1 cellular context compared by ENCODE assay signal in genomic region chr2:11417946-11418585, GRCh38.
TF ChIP-seq lines count a peak whose summit lies in the region.

No MANE protein-coding gene starts in this region.

TF ChIP-seq in SK-N-SH treated with all-trans-retinoic acid at 6 μM for 48 hours, 23 proteins besides CTCF, POLR2A, EP300 and RAD21 (continued from another document):
- TF ChIP-seq TSHZ2 (CRISPR knock-in tag; IDR thresholded peaks at IDR 0.05) (no peak), BACH2 (CRISPR knock-in tag; IDR thresholded peaks at IDR 0.05; ENCODE audit: borderline replicate concordance) (no peak), CSRNP3 (CRISPR knock-in tag; IDR thresholded peaks at IDR 0.05) (no peak), TOX (CRISPR knock-in tag; IDR thresholded peaks at IDR 0.05; ENCODE audit: borderline replicate concordance) (no peak), ISL1 (CRISPR knock-in tag; IDR thresholded peaks at IDR 0.05) (no peak)
